24 cellular contexts compared by ENCODE assay signal in genomic region chr11:96218013-96218412, GRCh38.
A peak's percentile ranks its signal among the peaks of the same experiment; 100 is the strongest.
DNase-seq lines count a peak whose midpoint lies in the region; ATAC-seq and TF ChIP-seq lines count a peak whose summit lies in the region.
"Had no signal": no experiment of that assay in that cellular context is flagged by ENCODE, and none has a peak within 500 bp of the region (broad histone marks: within the 10 kb centered on the region; RNA-seq: fewer than 3 reads in every experiment).

No MANE protein-coding gene starts in this region.

- no peak for TF ChIP-seq POLR2A in tibial nerve (IDR thresholded peaks at IDR 0.05)

- no peak overlapping the region; the same call in 1 of the 2 replicates for H2AFZ ChIP-seq in OCI-LY1 (ENCODE audit: low read length)

- peak overlapping the region; percentile 84 for H3K27ac Mint-ChIP-seq in activated T-cell treated with anti-CD3 and anti-CD28 coated beads, Interleukin-2, amount 50 U/mL, for 72 hours
- H3K27ac Mint-ChIP-seq in stimulated activated effector memory CD8-positive, alpha-beta T cell treated with anti-CD3 and anti-CD28 coated beads, Interleukin-12 subunit alpha, Interleukin-12 subunit beta, amount 100 ng/mL, for 72 hours = peak overlapping the region; percentile 11

- H3K27ac ChIP-seq in OCI-LY1 (ENCODE audit: low read depth, low read length, poor library complexity, severe bottlenecking) (peak overlapping the region; percentile 99), tibial nerve (no peak overlapping the region)
- peak overlapping the region; percentile 15 for H3K27ac ChIP-seq in effector memory CD4-positive, alpha-beta T cell (ENCODE audit: insufficient read depth, low read length, poor library complexity, severe bottlenecking)
- H3K27ac ChIP-seq: SJSA1 had no signal

- peaks cover 95% of the 10 kb centered on the region for H3K4me1 Mint-ChIP-seq in activated T-cell treated with anti-CD3 and anti-CD28 coated beads, Interleukin-2, amount 50 U/mL, for 72 hours (ENCODE audit: low read depth)
- peaks cover 54% of the 10 kb centered on the region for H3K4me1 Mint-ChIP-seq in stimulated activated effector memory CD8-positive, alpha-beta T cell treated with anti-CD3 and anti-CD28 coated beads, Interleukin-12 subunit alpha, Interleukin-12 subunit beta, amount 100 ng/mL, for 72 hours

- no peaks in the 10 kb centered on the region for H3K27me3 Mint-ChIP-seq in activated T-cell treated with anti-CD3 and anti-CD28 coated beads, Interleukin-2, amount 50 U/mL, for 72 hours (ENCODE audit: low read depth)

- peaks cover 0 to 3% of the 10 kb centered on the region in 2 donors for H3K36me3 Mint-ChIP-seq in activated T-cell treated with anti-CD3 and anti-CD28 coated beads, Interleukin-2, amount 50 U/mL, for 72 hours (ENCODE audit: insufficient read depth in 2 of 2)
- no peaks in the 10 kb centered on the region for H3K36me3 Mint-ChIP-seq in stimulated activated effector memory CD8-positive, alpha-beta T cell treated with anti-CD3 and anti-CD28 coated beads, Interleukin-12 subunit alpha, Interleukin-12 subunit beta, amount 100 ng/mL, for 72 hours

- no peaks in the 10 kb centered on the region for H3K79me2 ChIP-seq in OCI-LY1 (ENCODE audit: insufficient read depth, low read length)

- no peaks in the 10 kb centered on the region for H3K9me2 ChIP-seq in OCI-LY1 (ENCODE audit: low read depth, low read length)

- TF ChIP-seq CTCF in OCI-LY1 (IDR thresholded peaks at IDR 0.05; ENCODE audit: low read length) (no peak), tibial nerve (IDR thresholded peaks at IDR 0.05) (no peak)

- no peaks in the 10 kb centered on the region for H3K27me3 ChIP-seq in OCI-LY1 (ENCODE audit: insufficient read depth, low read length)
- H3K27me3 ChIP-seq in effector memory CD4-positive, alpha-beta T cell (replicated peaks; ENCODE audit: control insufficient read depth, insufficient read depth, low read length, poor library complexity, severe bottlenecking) = no peaks in the 10 kb centered on the region
- no peaks in the 10 kb centered on the region for H3K27me3 ChIP-seq in tibial nerve
- H3K27me3 ChIP-seq: gastroesophageal sphincter, SJSA1, uterus had no signal

- peaks cover 89% of the 10 kb centered on the region for H3K4me1 ChIP-seq in OCI-LY1 (ENCODE audit: insufficient read depth, low read length, severe bottlenecking)
- peaks cover 75% of the 10 kb centered on the region for H3K4me1 ChIP-seq in effector memory CD4-positive, alpha-beta T cell (ENCODE audit: control insufficient read depth, insufficient read depth, low read length, poor library complexity, severe bottlenecking)
- H3K4me1 ChIP-seq in tibial nerve = peaks cover 2 to 73% (median 41%) of the 10 kb centered on the region in 4 donors

- H3K36me3 ChIP-seq in OCI-LY1 (ENCODE audit: insufficient read depth, low read length) (no peaks in the 10 kb centered on the region), tibial nerve (no peaks in the 10 kb centered on the region)
- H3K36me3 ChIP-seq in effector memory CD4-positive, alpha-beta T cell (ENCODE audit: control insufficient read depth, insufficient read depth, low read length) = no peaks in the 10 kb centered on the region
- H3K36me3 ChIP-seq: gastroesophageal sphincter, HAP-1, SJSA1, uterus had no signal

- no peak for ATAC-seq in activated T-cell treated with anti-CD3 and anti-CD28 coated beads, Interleukin-2, amount 50 U/mL, for 72 hours (replicated peaks in 1 of 2)
- ATAC-seq in stimulated activated effector memory CD8-positive, alpha-beta T cell treated with anti-CD3 and anti-CD28 coated beads, Interleukin-12 subunit alpha, Interleukin-12 subunit beta, amount 100 ng/mL, for 72 hours = no peak
- ATAC-seq: esophagus mucosa, gastroesophageal sphincter, HepG2, left lobe of liver, mucosa of descending colon, PC-3 had no signal

- no peak overlapping the region for H3K4me3 ChIP-seq in OCI-LY1 (ENCODE audit: low read depth, low read length, poor library complexity, severe bottlenecking)
- H3K4me3 ChIP-seq in effector memory CD4-positive, alpha-beta T cell (ENCODE audit: insufficient read depth, low read depth, low read length, poor library complexity, severe bottlenecking) = no peak overlapping the region
- no peak overlapping the region for H3K4me3 ChIP-seq in tibial nerve
- H3K4me3 ChIP-seq: gastroesophageal sphincter, HAP-1, mucosa of descending colon, SJSA1, uterus had no signal

- H3K9me3 Mint-ChIP-seq in activated T-cell treated with anti-CD3 and anti-CD28 coated beads, Interleukin-2, amount 50 U/mL, for 72 hours = no peaks in the 10 kb centered on the region
- H3K9me3 Mint-ChIP-seq in stimulated activated effector memory CD8-positive, alpha-beta T cell treated with anti-CD3 and anti-CD28 coated beads, Interleukin-12 subunit alpha, Interleukin-12 subunit beta, amount 100 ng/mL, for 72 hours = no peaks in the 10 kb centered on the region

- WGBS in tibial nerve, 2 donors = 52 to 54% methylated on average over 6 of the region's 6 CpGs

- TF ChIP-seq EP300 in tibial nerve (IDR thresholded peaks at IDR 0.05) = no peak

- no peak for DNase-seq in activated T-cell treated with anti-CD3 and anti-CD28 coated beads, Interleukin-2, amount 50 U/mL, for 72 hours
- no peak for DNase-seq in activated T-cell treated with anti-CD3 and anti-CD28 coated beads, Interleukin-2, amount 50 U/mL, for 1 hour
- no peak for DNase-seq in effector memory CD4-positive, alpha-beta T cell
- DNase-seq in stimulated activated effector memory CD8-positive, alpha-beta T cell treated with anti-CD3 and anti-CD28 coated beads, Interleukin-12 subunit alpha, Interleukin-12 subunit beta, amount 100 ng/mL, for 72 hours (ENCODE audit: low spot score in 2 of 2) = no peak
- DNase-seq in HT-29 (ENCODE audit: low spot score) (no peak), nucleus accumbens (lab: John Stamatoyannopoulos, UW) (no peak), tibial nerve (ENCODE audit: low spot score in 2 of 2) (no peak)
- DNase-seq: activated effector memory CD4-positive, alpha-beta T cell treated with Interleukin-2 at 50 U/mL for 16 hours; amniotic stem cell; central memory CD4-positive, alpha-beta T cell; effector CD4-positive, alpha-beta T cell; mucosa of descending colon; NCI-H2107; NCI-H748 treated with DMSO at 0.1 percent for 48 hours; PC-3; stimulated activated CD4-positive, alpha-beta T cell treated with anti-CD3 and anti-CD28 coated beads, Interleukin-1b, Interleukin-23, amount 100 ng/mL, for 48 hours; uterus had no signal

- H3F3A ChIP-seq in OCI-LY1 (ENCODE audit: insufficient read depth, low read length) = peaks cover 8% of the 10 kb centered on the region; the same call in 1 of the 2 replicates

- no peak overlapping the region for H3K4me3 Mint-ChIP-seq in activated T-cell treated with anti-CD3 and anti-CD28 coated beads, Interleukin-2, amount 50 U/mL, for 72 hours
- H3K4me3 Mint-ChIP-seq in stimulated activated effector memory CD8-positive, alpha-beta T cell treated with anti-CD3 and anti-CD28 coated beads, Interleukin-12 subunit alpha, Interleukin-12 subunit beta, amount 100 ng/mL, for 72 hours = no peak overlapping the region

- H4K20me1 ChIP-seq in OCI-LY1 (ENCODE audit: insufficient read depth, low read length) = no peaks in the 10 kb centered on the region

- peak overlapping the region; percentile 40 for H3K9ac ChIP-seq in OCI-LY1 (ENCODE audit: low read length)

- H3K4me2 ChIP-seq in OCI-LY1 (ENCODE audit: low read length) = peak overlapping the region; percentile 61

- H3K9me3 ChIP-seq in OCI-LY1 (ENCODE audit: low read length) (no peaks in the 10 kb centered on the region), tibial nerve (no peaks in the 10 kb centered on the region)
- no peaks in the 10 kb centered on the region for H3K9me3 ChIP-seq in effector memory CD4-positive, alpha-beta T cell (ENCODE audit: control insufficient read depth, low read length)
- H3K9me3 ChIP-seq: gastroesophageal sphincter, HAP-1, mucosa of descending colon, SJSA1, uterus had no signal

Comparison
In these comparisons a context has a peak if more than half of its experiments do, and no peak if none do; other contexts are left out.
1. H3K27ac ChIP-seq: peak in OCI-LY1 (single experiment) and effector memory CD4-positive, alpha-beta T cell (single experiment); none in tibial nerve (0 of 4).